Comparison of ENCODE assay signal across 6 cellular contexts in the genomic region with DNA sequence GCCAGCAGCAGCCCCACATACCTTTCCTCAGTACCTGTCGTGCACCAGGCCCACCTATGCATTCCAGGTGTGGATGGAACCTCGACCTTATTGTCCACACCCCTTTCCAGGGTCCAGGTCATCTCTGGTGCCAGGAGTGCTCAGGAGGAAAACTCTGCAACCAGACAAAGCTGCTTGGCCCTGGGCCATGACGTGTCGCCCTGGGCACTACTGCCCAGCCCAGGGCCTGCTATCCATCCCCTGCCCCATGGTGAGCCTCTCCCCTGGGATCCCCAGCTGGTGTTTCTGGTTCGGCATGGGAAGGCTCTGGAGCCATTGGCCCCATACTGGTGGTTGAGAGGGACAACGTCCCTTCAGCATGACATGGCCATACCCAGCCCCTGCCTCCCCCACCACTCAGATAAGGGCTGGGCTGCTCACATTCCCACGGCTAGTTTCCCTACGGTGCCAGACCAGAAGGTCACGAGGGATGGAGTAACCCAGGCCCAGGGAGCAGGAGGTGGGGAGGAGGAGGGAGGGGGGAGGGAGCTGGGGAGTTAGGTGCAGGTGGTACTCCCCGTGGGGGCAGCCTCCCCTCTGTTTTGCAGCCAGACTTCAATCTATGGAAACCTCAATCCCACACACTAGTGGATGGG.
DNase-seq lines count a peak whose midpoint lies in the region; ATAC-seq, FAIRE-seq and TF ChIP-seq lines count a peak whose summit lies in the region.
"Not testable (repeated sequence)": the region's sequence is repeated elsewhere in the genome, so short reads cannot be mapped to it uniquely, and the experiment has no call there.

No MANE protein-coding gene starts in this region.

- CTCF ChIA-PET in endothelial cell of umbilical vein (lab: Charles Lee): not testable (repeated sequence)

- POLR2A ChIA-PET in endothelial cell of umbilical vein (lab: Charles Lee): not testable (repeated sequence)

- FAIRE-seq in HTR-8/SVneo (lab: Jason Lieb, UNC) (peak; percentile 42), endothelial cell of umbilical vein (lab: Jason Lieb, UNC) (peak; percentile 26)
- not testable (repeated sequence) for FAIRE-seq in kidney (lab: Jason Lieb, UNC)

- H3K9me3 Mint-ChIP-seq in osteocyte (ENCODE audit: unreplicated experiment): not testable (repeated sequence)

- TF ChIP-seq POLR2A in endothelial cell of umbilical vein (IDR thresholded peaks at IDR 0.05; ENCODE audit: low read depth, low read length); spleen (IDR thresholded peaks at IDR 0.05): not testable (repeated sequence)

- H3K9me1 ChIP-seq in endothelial cell of umbilical vein (replicated peaks; ENCODE audit: control insufficient read depth, extremely low read depth, insufficient read depth, low read length): not testable (repeated sequence)

- H3K36me3 ChIP-seq in endothelial cell of umbilical vein (ENCODE audit: control insufficient read depth in 2 of 2, extremely low read depth in 1 of 2, insufficient read depth in 2 of 2, low read length in 2 of 2); kidney (ENCODE audit: control insufficient read depth in 1 of 2, insufficient read depth in 2 of 2, low read length in 2 of 2); spleen; upper lobe of right lung: not testable (repeated sequence)

- dilution Hi-C loops in endothelial cell of umbilical vein (cut with MboI; ENCODE audit: extremely low pct_ligation_motif_present, low sequenced_read_pairs): not testable (repeated sequence)

- H3K9ac ChIP-seq in endothelial cell of umbilical vein (replicated peaks; ENCODE audit: extremely low read depth, insufficient read depth, low read length); kidney (ENCODE audit: low read length in 2 of 2): not testable (repeated sequence)

- not testable (repeated sequence) for H3K36me3 Mint-ChIP-seq in osteocyte (ENCODE audit: unreplicated experiment)

- not testable (repeated sequence) for H3K27ac ChIP-seq in endothelial cell of umbilical vein (ENCODE audit: insufficient read depth, low read depth, low read length); kidney (ENCODE audit: low read depth in 2 of 2, low read length in 2 of 2); spleen; upper lobe of right lung

- H2AFZ ChIP-seq in endothelial cell of umbilical vein (ENCODE audit: low read depth, low read length): not testable (repeated sequence)

- intact Hi-C loops in endothelial cell of umbilical vein (cut with micrococcal nuclease); kidney (cut with DNase I); spleen (cut with DNase I; ENCODE audit: low total_unique reads); upper lobe of right lung (cut with DNase I): not testable (repeated sequence)

- not testable (repeated sequence) for H3K4me3 ChIP-seq in endothelial cell of umbilical vein (replicated peaks in 1 of 3; ENCODE audit: insufficient read depth in 1 of 3, low read depth in 1 of 3, low read length in 3 of 3); kidney (ENCODE audit: low read length in 2 of 2); spleen; upper lobe of right lung

- H3K27me3 ChIP-seq in endothelial cell of umbilical vein (ENCODE audit: control insufficient read depth in 2 of 2, insufficient read depth in 2 of 2, low read length in 2 of 2); spleen (replicated peaks in 1 of 7); upper lobe of right lung: not testable (repeated sequence)

- BruUV-seq in endothelial cell of umbilical vein (replicated peaks; lab: Mats Ljungman, UMichigan): not testable (repeated sequence)

- not testable (repeated sequence) for H3K79me2 ChIP-seq in endothelial cell of umbilical vein (ENCODE audit: control insufficient read depth, insufficient read depth, low read length)

- not testable (repeated sequence) for H3K9me3 ChIP-seq in endothelial cell of umbilical vein (replicated peaks; ENCODE audit: control insufficient read depth, insufficient read depth, low read length); kidney (ENCODE audit: control insufficient read depth in 1 of 2, low read length in 2 of 2); spleen; upper lobe of right lung

- not testable (repeated sequence) for H4K20me1 ChIP-seq in endothelial cell of umbilical vein (replicated peaks; ENCODE audit: control insufficient read depth, extremely low read depth, insufficient read depth, low read length)

- not testable (repeated sequence) for H3K4me1 Mint-ChIP-seq in osteocyte (ENCODE audit: unreplicated experiment)

- not testable (repeated sequence) for H3K27me3 Mint-ChIP-seq in osteocyte (ENCODE audit: unreplicated experiment)

- not testable (repeated sequence) for DNase-seq in HTR-8/SVneo (ENCODE audit: insufficient read length, low spot score); endothelial cell of umbilical vein (ENCODE audit: low read depth, low spot score)
- DNase-seq in kidney (peak; percentile 26), osteocyte (ENCODE audit: extremely low spot score, unreplicated experiment) (peak; percentile 46), spleen (peak; percentile 31), upper lobe of right lung (peak; percentile 19)

- not testable (repeated sequence) for H3K4me2 ChIP-seq in endothelial cell of umbilical vein (ENCODE audit: insufficient read depth, low read length)

- WGBS in spleen, 5 donors: 78 to 94% (median 87%) methylated on average over 2 to 3 of the region's 10 CpGs; no CpG with 5 or more reads in 1 of the 5 donors

- H3K4me3 Mint-ChIP-seq in osteocyte (ENCODE audit: unreplicated experiment): not testable (repeated sequence)

- ATAC-seq in upper lobe of right lung: not testable (repeated sequence)

- TF ChIP-seq CTCF in endothelial cell of umbilical vein (IDR thresholded peaks at IDR 0.05; ENCODE audit: extremely low read depth in 1 of 2, insufficient read depth in 1 of 2, low read depth in 1 of 2, low read length in 2 of 2); kidney (IDR thresholded peaks at IDR 0.05; ENCODE audit: borderline replicate concordance, extremely low read depth, insufficient read depth); osteocyte (IDR thresholded peaks at IDR 0.05); spleen (IDR thresholded peaks at IDR 0.05 in 8 of 11, conservative IDR thresholded peaks at IDR 0.05 in 3 of 11); upper lobe of right lung (IDR thresholded peaks at IDR 0.05): not testable (repeated sequence)

- H3K4me1 ChIP-seq in endothelial cell of umbilical vein (ENCODE audit: control insufficient read depth, extremely low read depth, insufficient read depth, low read length); kidney (ENCODE audit: control insufficient read depth in 1 of 2, insufficient read depth in 1 of 2, low read depth in 1 of 2, low read length in 2 of 2); spleen; upper lobe of right lung: not testable (repeated sequence)

- H3K27ac Mint-ChIP-seq in osteocyte (ENCODE audit: unreplicated experiment): not testable (repeated sequence)
